8 cellular contexts compared by ENCODE assay signal in the genomic region with DNA sequence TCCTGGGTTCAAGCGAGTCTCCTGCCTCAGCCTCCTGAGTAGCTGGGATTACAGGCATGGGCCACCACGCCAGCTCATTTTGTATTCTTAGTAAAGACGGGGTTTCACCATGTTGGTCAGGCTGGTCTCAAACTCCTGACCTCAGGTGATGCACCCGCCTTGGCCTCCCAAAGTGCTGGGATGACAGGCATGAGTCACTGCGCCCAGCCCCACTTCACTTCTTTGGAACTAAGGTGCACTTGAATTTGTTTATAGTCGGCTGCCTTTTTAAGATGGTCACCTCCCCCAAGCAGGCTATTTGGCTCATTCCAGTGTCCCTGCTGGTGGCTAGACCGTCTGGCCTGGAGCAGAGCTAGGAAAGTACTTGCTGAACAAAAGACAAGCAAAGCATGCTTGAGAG. TPM values are rescaled to one million over a fixed set of nuclear protein-coding genes. Genes with fewer than 3 reads are reported as not detected.
A peak's percentile ranks its signal among the peaks of the same experiment; 100 is the strongest.
DNase-seq lines count a peak whose midpoint lies in the region; ATAC-seq, FAIRE-seq and TF ChIP-seq lines count a peak whose summit lies in the region.
"Not testable (repeated sequence)": the region's sequence is repeated elsewhere in the genome, so short reads cannot be mapped to it uniquely, and the experiment has no call there.

No MANE protein-coding gene starts in this region.

- not testable (repeated sequence) for H3K9me1 ChIP-seq in K562 (ENCODE audit: control insufficient read depth, insufficient read depth, low read length)

- not testable (repeated sequence) for H3K9me3 Mint-ChIP-seq in activated B cell treated with CpG ODN at 0.5 μM for 24 hours; activated CD4-positive, alpha-beta memory T cell treated with anti-CD3 and anti-CD28 coated beads for 36 hours; activated T-helper 17 cell treated with anti-CD3 and anti-CD28 coated beads, Interleukin-2, amount 50 U/mL, for 72 hours; nephron progenitor cell

- H3K4me1 Mint-ChIP-seq in activated B cell treated with CpG ODN at 0.5 μM for 24 hours; activated CD4-positive, alpha-beta memory T cell treated with anti-CD3 and anti-CD28 coated beads for 36 hours (ENCODE audit: low read depth); activated T-helper 17 cell treated with anti-CD3 and anti-CD28 coated beads, Interleukin-2, amount 50 U/mL, for 72 hours; nephron progenitor cell: not testable (repeated sequence)

- H3K4me2 ChIP-seq in K562 (ENCODE audit: insufficient read depth, low read length) = not testable (repeated sequence)

- POLR2A ChIA-PET in HEK293 (lab: Yijun Ruan, JAX) (interaction anchor here (0.7 to 2.5 kb wide), 7 partner anchors 10 to 24 kb away, joined by 3 to 15 read pairs (median 6); partner anchors contain the start of genes ENTR1 and PMPCA), activated B cell treated with CpG ODN at 0.5 μM for 24 hours (lab: Charles Lee) (interaction anchor here (0.6 to 0.7 kb wide), 2 partner anchors 321 to 645 kb away, joined by 5 to 6 read pairs; partner anchors contain the start of gene SAPCD2), K562 (lab: Yijun Ruan, JAX) (interaction anchor here (0.6 to 5.1 kb wide), 7 partner anchors 10 to 601 kb away, joined by 3 to 33 read pairs (median 4); no protein-coding TSS in a partner anchor)
- POLR2A ChIA-PET in activated CD4-positive, alpha-beta memory T cell treated with anti-CD3 and anti-CD28 coated beads for 36 hours (lab: Charles Lee) = not testable (repeated sequence)

- TF ChIP-seq EP300 in K562 (IDR thresholded peaks at IDR 0.05; ENCODE audit: low read length) = not testable (repeated sequence)

- H3K27ac Mint-ChIP-seq in activated B cell treated with CpG ODN at 0.5 μM for 24 hours = peak overlapping the region; percentile 50
- H3K27ac Mint-ChIP-seq in activated CD4-positive, alpha-beta memory T cell treated with anti-CD3 and anti-CD28 coated beads for 36 hours = peak overlapping the region; percentile 56
- H3K27ac Mint-ChIP-seq in activated T-helper 17 cell treated with anti-CD3 and anti-CD28 coated beads, Interleukin-2, amount 50 U/mL, for 72 hours = peak overlapping the region; percentile 81
- H3K27ac Mint-ChIP-seq in nephron progenitor cell = peak overlapping the region; percentile 91

- H2AFZ ChIP-seq in K562 (ENCODE audit: low read depth, low read length) = not testable (repeated sequence)

- not testable (repeated sequence) for H3K27me3 ChIP-seq in K562 (ENCODE audit: control insufficient read depth in 2 of 2, insufficient read depth in 2 of 2, low read length in 2 of 2); upper lobe of right lung

- not testable (repeated sequence) for H3K4me1 ChIP-seq in HEK293 (ENCODE audit: control insufficient read depth, insufficient read depth, low read length); upper lobe of right lung
- H3K4me1 ChIP-seq in K562 (replicated peaks in 1 of 2; ENCODE audit: control insufficient read depth in 2 of 2, insufficient read depth in 2 of 2, low read length in 2 of 2) = peaks cover 0 to 20% of the 10 kb centered on the region in 2 experiments; a peak in 2 of 5 replicates

- H3K36me3 ChIP-seq in HEK293 (ENCODE audit: control insufficient read depth in 2 of 2, insufficient read depth in 1 of 2, low read length in 2 of 2) = peaks cover 5 to 66% of the 10 kb centered on the region in 2 experiments; a peak in 2 of 3 replicates
- peaks cover 70% of the 10 kb centered on the region for H3K36me3 ChIP-seq in K562 (ENCODE audit: control insufficient read depth, insufficient read depth, low read length)
- H3K36me3 ChIP-seq in upper lobe of right lung = peaks cover 62% of the 10 kb centered on the region

- FAIRE-seq in K562 (lab: Jason Lieb, UNC) = not testable (repeated sequence)

- not testable (repeated sequence) for TF ChIP-seq CTCF in HEK293 (tag by site-specific recombination; IDR thresholded peaks at IDR 0.05); activated B cell treated with CpG ODN at 0.5 μM for 24 hours (IDR thresholded peaks at IDR 0.05); K562 (IDR thresholded peaks at IDR 0.05 in 2 of 3, conservative IDR thresholded peaks at IDR 0.05 in 1 of 3; ENCODE audit: insufficient read depth in 2 of 3, low read depth in 1 of 3, low read length in 3 of 3); nephron progenitor cell (IDR thresholded peaks at IDR 0.05); upper lobe of right lung (IDR thresholded peaks at IDR 0.05)

- H3K4me3 Mint-ChIP-seq in activated B cell treated with CpG ODN at 0.5 μM for 24 hours; activated CD4-positive, alpha-beta memory T cell treated with anti-CD3 and anti-CD28 coated beads for 36 hours; activated T-helper 17 cell treated with anti-CD3 and anti-CD28 coated beads, Interleukin-2, amount 50 U/mL, for 72 hours; nephron progenitor cell: not testable (repeated sequence)

- not testable (repeated sequence) for H3K9me3 ChIP-seq in HEK293 (ENCODE audit: control insufficient read depth, insufficient read depth, low read depth, low read length); K562 (replicated peaks; ENCODE audit: control insufficient read depth, insufficient read depth, low read depth, low read length); upper lobe of right lung

- H3K27ac ChIP-seq in HEK293 (ENCODE audit: extremely low read depth, low read depth, low read length); K562 (ENCODE audit: extremely low read depth, low read depth, low read length); upper lobe of right lung: not testable (repeated sequence)

- intact Hi-C loops in activated B cell treated with CpG ODN at 0.5 μM for 24 hours (cut with micrococcal nuclease); activated CD4-positive, alpha-beta memory T cell treated with anti-CD3 and anti-CD28 coated beads for 36 hours (cut with micrococcal nuclease); K562 (cut with micrococcal nuclease); upper lobe of right lung (cut with DNase I): not testable (repeated sequence)

- 82% methylated on average over 6 of the region's 7 CpGs for WGBS in K562 (ENCODE audit: insufficient coverage, low coverage, missing lambda C conversion rate)

- in situ Hi-C loops in K562 (cut with MboI) = not testable (repeated sequence)

- not testable (repeated sequence) for TF ChIP-seq RAD21 in K562 (CRISPR knock-in tag; conservative IDR thresholded peaks at IDR 0.05 in 1 of 2, IDR thresholded peaks at IDR 0.05 in 1 of 2)

- not testable (repeated sequence) for H3K9ac ChIP-seq in K562 (ENCODE audit: insufficient read depth in 1 of 2, low read depth in 2 of 2, low read length in 2 of 2)

- not testable (repeated sequence) for TF ChIP-seq POLR2A in K562 (conservative IDR thresholded peaks at IDR 0.05)

- not testable (repeated sequence) for DNase-seq in activated B cell treated with CpG ODN at 0.5 μM for 24 hours; K562 (ENCODE audit: extremely low read depth in 1 of 4, low spot score in 3 of 4); nephron progenitor cell; upper lobe of right lung
- peak; percentile 26 for DNase-seq in activated CD4-positive, alpha-beta memory T cell treated with anti-CD3 and anti-CD28 coated beads for 36 hours
- peak; percentile 24 for DNase-seq in stimulated activated CD4-positive, alpha-beta T cell treated with anti-CD3 and anti-CD28 coated beads, Interleukin-1b, Interleukin-23, amount 100 ng/mL, for 48 hours

- not testable (repeated sequence) for BruUV-seq in K562 (replicated peaks; lab: Mats Ljungman, UMichigan)

- not testable (repeated sequence) for H3K4me3 ChIP-seq in HEK293 (ENCODE audit: low read depth, low read length); K562; upper lobe of right lung

- peaks cover 73% of the 10 kb centered on the region for H3K36me3 Mint-ChIP-seq in activated B cell treated with CpG ODN at 0.5 μM for 24 hours (ENCODE audit: low read depth)
- peaks cover 25% of the 10 kb centered on the region for H3K36me3 Mint-ChIP-seq in activated CD4-positive, alpha-beta memory T cell treated with anti-CD3 and anti-CD28 coated beads for 36 hours
- peaks cover 75% of the 10 kb centered on the region for H3K36me3 Mint-ChIP-seq in activated T-helper 17 cell treated with anti-CD3 and anti-CD28 coated beads, Interleukin-2, amount 50 U/mL, for 72 hours (ENCODE audit: low read depth)
- H3K36me3 Mint-ChIP-seq in nephron progenitor cell (ENCODE audit: low read depth) = peaks cover 24% of the 10 kb centered on the region

- not testable (repeated sequence) for H3K27me3 Mint-ChIP-seq in activated B cell treated with CpG ODN at 0.5 μM for 24 hours; activated CD4-positive, alpha-beta memory T cell treated with anti-CD3 and anti-CD28 coated beads for 36 hours; activated T-helper 17 cell treated with anti-CD3 and anti-CD28 coated beads, Interleukin-2, amount 50 U/mL, for 72 hours; nephron progenitor cell (ENCODE audit: low read depth, poor library complexity)

- CTCF ChIA-PET in HEK293 (lab: Yijun Ruan, JAX) = interaction anchor here (0.7 to 2.0 kb wide), 4 partner anchors 15 to 277 kb away, joined by 3 to 5 read pairs (median 4); partner anchors contain the start of genes DNLZ and INPP5E
- CTCF ChIA-PET in activated B cell treated with CpG ODN at 0.5 μM for 24 hours (lab: Charles Lee); K562 (lab: Yijun Ruan, JAX; ENCODE audit: low intra/inter-chr PET ratio): not testable (repeated sequence)
- CTCF ChIA-PET in activated CD4-positive, alpha-beta memory T cell treated with anti-CD3 and anti-CD28 coated beads for 36 hours (lab: Charles Lee) = interaction anchor here (1.0 kb wide), 1 partner anchor 16 kb away, joined by 3 read pairs; no protein-coding TSS in a partner anchor

- H4K20me1 ChIP-seq in K562 (replicated peaks; ENCODE audit: control insufficient read depth, insufficient read depth, low read length) = not testable (repeated sequence)

- ATAC-seq in activated B cell treated with CpG ODN at 0.5 μM for 24 hours (ENCODE audit: low read depth); K562: not testable (repeated sequence)
- peak; percentile 59 for ATAC-seq in activated T-helper 17 cell treated with anti-CD3 and anti-CD28 coated beads, Interleukin-2, amount 50 U/mL, for 72 hours (replicated peaks)
- peak; percentile 8 for ATAC-seq in upper lobe of right lung

- not testable (repeated sequence) for H3K79me2 ChIP-seq in K562 (ENCODE audit: control insufficient read depth, insufficient read depth, low read length)

RNA-seq across cellular contexts. Expression of gene INPP5E, which starts 14.3 kb away (rescaled TPM):
- total RNA-seq in activated B cell treated with CpG ODN at 0.5 μM for 24 hours = 22.8 and 26.6 TPM in 2 replicates
- total RNA-seq in activated CD4-positive, alpha-beta memory T cell treated with anti-CD3 and anti-CD28 coated beads for 36 hours = 10 to 100 TPM; 18.8 to 21.3 TPM
- 10 to 100 TPM; 14.2 to 18.2 TPM for total RNA-seq in activated T-helper 17 cell treated with anti-CD3 and anti-CD28 coated beads, Interleukin-2, amount 50 U/mL, for 72 hours
- total RNA-seq in K562 (2011; cell fraction: chromatin; rRNA removed; ENCODE audit: low replicate concordance) = 37.0 and 74.1 TPM in 2 replicates
- 37.7 and 43.0 TPM in 2 replicates for total RNA-seq in K562 (2011; cell fraction: nucleolus; rRNA removed)
- total RNA-seq in K562 (2011; cell fraction: nucleoplasm; rRNA removed) = 29.3 and 32.3 TPM in 2 replicates
- 8.8 and 11.1 TPM in 2 replicates for total RNA-seq in K562 (2014; rRNA removed)
- 2.5 and 2.9 TPM in 2 replicates for total RNA-seq in K562 (2014; rRNA removed; fragmentation: Illumina TruSeq; extraction: Trizol)
- 5.4 and 5.7 TPM in 2 replicates for total RNA-seq in K562 (2015; rRNA removed; fragmentation: Illumina TruSeq; extraction: Trizol)
- total RNA-seq in K562 (2021) = 16.3 and 17.4 TPM in 2 replicates
- 4.4 and 6.8 TPM in 2 replicates for polyA plus RNA-seq in K562 (2011; rRNA removed)
- polyA plus RNA-seq in K562 (2011; cell fraction: cytosol; rRNA removed) = 4.8 and 9.1 TPM in 2 replicates
- 52.4 and 74.6 TPM in 2 replicates for polyA plus RNA-seq in K562 (2011; cell fraction: nucleus; rRNA removed)
- polyA plus RNA-seq in K562 (2012) = 9.4 and 14.3 TPM in 2 replicates
- polyA plus RNA-seq in K562 (2014; fragmentation: Illumina TruSeq; extraction: Trizol) = 4.9 and 8.4 TPM in 2 replicates
- under 1 TPM; 0.38 to 0.56 TPM for polyA plus RNA-seq in K562 (2014; fragmentation: Nextera tagmentation; extraction: Ambion mirVana)
- polyA plus RNA-seq in K562 (2014; rRNA removed) = 14.1 and 15.1 TPM in 2 replicates
- polyA minus RNA-seq in K562 (2011; rRNA and poly(A)+ RNA removed) = 1.9 and 2.4 TPM in 2 replicates
- polyA minus RNA-seq in K562 (2011; cell fraction: cytosol; rRNA and poly(A)+ RNA removed) = 3.7 and 3.8 TPM in 2 replicates
- 10.7 and 12.0 TPM in 2 replicates for polyA minus RNA-seq in K562 (2011; cell fraction: nucleus; rRNA and poly(A)+ RNA removed)
- total RNA-seq in upper lobe of right lung = 13.0 TPM

RNA-seq across cellular contexts. Expression of gene PMPCA, which starts 14.9 kb away (rescaled TPM):
- 67.2 and 75.3 TPM in 2 replicates for total RNA-seq in activated B cell treated with CpG ODN at 0.5 μM for 24 hours
- total RNA-seq in activated CD4-positive, alpha-beta memory T cell treated with anti-CD3 and anti-CD28 coated beads for 36 hours = 100 to 1,000 TPM; 108 to 112 TPM
- total RNA-seq in activated T-helper 17 cell treated with anti-CD3 and anti-CD28 coated beads, Interleukin-2, amount 50 U/mL, for 72 hours = 100 to 1,000 TPM in 1 of 2 donors, 10 to 100 TPM in 1; 89.7 to 123 TPM
- 255 and 404 TPM in 2 replicates for total RNA-seq in K562 (2011; cell fraction: chromatin; rRNA removed; ENCODE audit: low replicate concordance)
- 209 and 247 TPM in 2 replicates for total RNA-seq in K562 (2011; cell fraction: nucleolus; rRNA removed)
- total RNA-seq in K562 (2011; cell fraction: nucleoplasm; rRNA removed) = 203 and 214 TPM in 2 replicates
- total RNA-seq in K562 (2014; rRNA removed) = 86.6 and 111 TPM in 2 replicates
- 82.4 and 104 TPM in 2 replicates for total RNA-seq in K562 (2014; rRNA removed; fragmentation: Illumina TruSeq; extraction: Trizol)
- 66.6 and 67.5 TPM in 2 replicates for total RNA-seq in K562 (2015; rRNA removed; fragmentation: Illumina TruSeq; extraction: Trizol)
- total RNA-seq in K562 (2021) = 118 and 139 TPM in 2 replicates
- 114 and 119 TPM in 2 replicates for polyA plus RNA-seq in K562 (2011; rRNA removed)
- 102 and 129 TPM in 2 replicates for polyA plus RNA-seq in K562 (2011; cell fraction: cytosol; rRNA removed)
- polyA plus RNA-seq in K562 (2011; cell fraction: nucleus; rRNA removed) = 346 and 387 TPM in 2 replicates
- polyA plus RNA-seq in K562 (2012) = 65.8 and 181 TPM in 2 replicates
- 99.8 and 122 TPM in 2 replicates for polyA plus RNA-seq in K562 (2014; fragmentation: Illumina TruSeq; extraction: Trizol)
- 10 to 100 TPM; 23.9 to 30.0 TPM for polyA plus RNA-seq in K562 (2014; fragmentation: Nextera tagmentation; extraction: Ambion mirVana)
- 129 and 143 TPM in 2 replicates for polyA plus RNA-seq in K562 (2014; rRNA removed)
- polyA minus RNA-seq in K562 (2011; rRNA and poly(A)+ RNA removed) = 81.4 and 83.2 TPM in 2 replicates
- 40.2 and 43.4 TPM in 2 replicates for polyA minus RNA-seq in K562 (2011; cell fraction: cytosol; rRNA and poly(A)+ RNA removed)
- polyA minus RNA-seq in K562 (2011; cell fraction: nucleus; rRNA and poly(A)+ RNA removed) = 68.0 and 90.1 TPM in 2 replicates
- total RNA-seq in upper lobe of right lung = 41.9 TPM

RNA-seq across cellular contexts. Expression of gene ENTR1, which starts 15.0 kb away (rescaled TPM):
- total RNA-seq in activated B cell treated with CpG ODN at 0.5 μM for 24 hours (89.4 and 101 TPM in 2 replicates), K562 (2014; rRNA removed) (79.0 and 88.8 TPM in 2 replicates), K562 (2014; rRNA removed; fragmentation: Illumina TruSeq; extraction: Trizol) (38.1 and 38.3 TPM in 2 replicates), K562 (2015; rRNA removed; fragmentation: Illumina TruSeq; extraction: Trizol) (61.3 and 65.5 TPM in 2 replicates), K562 (2021) (101 and 104 TPM in 2 replicates), upper lobe of right lung (36.4 TPM)
- 10 to 100 TPM; 66.9 to 74.9 TPM for total RNA-seq in activated CD4-positive, alpha-beta memory T cell treated with anti-CD3 and anti-CD28 coated beads for 36 hours
- total RNA-seq in activated T-helper 17 cell treated with anti-CD3 and anti-CD28 coated beads, Interleukin-2, amount 50 U/mL, for 72 hours = 10 to 100 TPM; 56.3 to 81.0 TPM
- total RNA-seq in K562 (2011; cell fraction: chromatin; rRNA removed; ENCODE audit: low replicate concordance) = 129 and 278 TPM in 2 replicates
- 185 and 197 TPM in 2 replicates for total RNA-seq in K562 (2011; cell fraction: nucleolus; rRNA removed)
- total RNA-seq in K562 (2011; cell fraction: nucleoplasm; rRNA removed) = 143 and 151 TPM in 2 replicates
- polyA plus RNA-seq in K562 (2011; rRNA removed) (77.3 and 92.6 TPM in 2 replicates), K562 (2014; fragmentation: Illumina TruSeq; extraction: Trizol) (72.6 and 75.9 TPM in 2 replicates), K562 (2014; fragmentation: Nextera tagmentation; extraction: Ambion mirVana) (1 to 10 TPM; 6.7 to 9.6 TPM), K562 (2014; rRNA removed) (106 and 108 TPM in 2 replicates)
- polyA plus RNA-seq in K562 (2011; cell fraction: cytosol; rRNA removed) = 45.3 and 59.9 TPM in 2 replicates
- polyA plus RNA-seq in K562 (2011; cell fraction: nucleus; rRNA removed) = 432 and 490 TPM in 2 replicates
- polyA plus RNA-seq in K562 (2012) = 54.6 and 62.9 TPM in 2 replicates
- polyA minus RNA-seq in K562 (2011; rRNA and poly(A)+ RNA removed) = 19.2 and 21.9 TPM in 2 replicates
- polyA minus RNA-seq in K562 (2011; cell fraction: cytosol; rRNA and poly(A)+ RNA removed) = 33.9 and 46.1 TPM in 2 replicates
- 76.5 and 84.3 TPM in 2 replicates for polyA minus RNA-seq in K562 (2011; cell fraction: nucleus; rRNA and poly(A)+ RNA removed)

RNA-seq across cellular contexts. Expression of gene SNAPC4, which starts 25.4 kb away (rescaled TPM):
- total RNA-seq in activated B cell treated with CpG ODN at 0.5 μM for 24 hours (20.0 and 22.2 TPM in 2 replicates), K562 (2014; rRNA removed) (14.4 and 15.8 TPM in 2 replicates), K562 (2014; rRNA removed; fragmentation: Illumina TruSeq; extraction: Trizol) (7.1 and 8.8 TPM in 2 replicates), K562 (2015; rRNA removed; fragmentation: Illumina TruSeq; extraction: Trizol) (9.3 and 11.1 TPM in 2 replicates), K562 (2021) (17.1 and 18.7 TPM in 2 replicates), upper lobe of right lung (7.2 TPM)
- 10 to 100 TPM; 13.9 to 14.3 TPM for total RNA-seq in activated CD4-positive, alpha-beta memory T cell treated with anti-CD3 and anti-CD28 coated beads for 36 hours
- 10 to 100 TPM; 16.3 to 21.9 TPM for total RNA-seq in activated T-helper 17 cell treated with anti-CD3 and anti-CD28 coated beads, Interleukin-2, amount 50 U/mL, for 72 hours
- total RNA-seq in K562 (2011; cell fraction: chromatin; rRNA removed; ENCODE audit: low replicate concordance) = 42.9 and 79.4 TPM in 2 replicates
- 32.0 TPM in 2 replicates for total RNA-seq in K562 (2011; cell fraction: nucleolus; rRNA removed)
- total RNA-seq in K562 (2011; cell fraction: nucleoplasm; rRNA removed) = 23.1 and 26.3 TPM in 2 replicates
- polyA plus RNA-seq in K562 (2011; rRNA removed) (4.4 and 4.5 TPM in 2 replicates), K562 (2014; fragmentation: Illumina TruSeq; extraction: Trizol) (8.8 and 9.0 TPM in 2 replicates), K562 (2014; fragmentation: Nextera tagmentation; extraction: Ambion mirVana) (under 1 TPM; 0.21 to 0.46 TPM), K562 (2014; rRNA removed) (18.7 and 21.8 TPM in 2 replicates)
- polyA plus RNA-seq in K562 (2011; cell fraction: cytosol; rRNA removed) = 3.2 and 7.4 TPM in 2 replicates
- polyA plus RNA-seq in K562 (2011; cell fraction: nucleus; rRNA removed) = 16.1 and 32.6 TPM in 2 replicates
- 9.7 and 10.5 TPM in 2 replicates for polyA plus RNA-seq in K562 (2012)
- polyA minus RNA-seq in K562 (2011; rRNA and poly(A)+ RNA removed) = 6.7 and 10.2 TPM in 2 replicates
- polyA minus RNA-seq in K562 (2011; cell fraction: cytosol; rRNA and poly(A)+ RNA removed) = 6.1 and 7.4 TPM in 2 replicates
- polyA minus RNA-seq in K562 (2011; cell fraction: nucleus; rRNA and poly(A)+ RNA removed) = 8.3 and 11.7 TPM in 2 replicates

RNA-seq across cellular contexts. Expression of gene CARD9, which starts 51.9 kb away (rescaled TPM):
- total RNA-seq in activated B cell treated with CpG ODN at 0.5 μM for 24 hours = 0.83 and 0.89 TPM in 2 replicates
- 1 to 10 TPM; 1.4 to 2.4 TPM for total RNA-seq in activated CD4-positive, alpha-beta memory T cell treated with anti-CD3 and anti-CD28 coated beads for 36 hours
- total RNA-seq in activated T-helper 17 cell treated with anti-CD3 and anti-CD28 coated beads, Interleukin-2, amount 50 U/mL, for 72 hours = 1 to 10 TPM; 6.1 to 6.4 TPM
- 37.4 and 149 TPM in 2 replicates for total RNA-seq in K562 (2011; cell fraction: chromatin; rRNA removed; ENCODE audit: low replicate concordance)
- 92.6 and 92.9 TPM in 2 replicates for total RNA-seq in K562 (2011; cell fraction: nucleolus; rRNA removed)
- total RNA-seq in K562 (2011; cell fraction: nucleoplasm; rRNA removed) = 39.7 and 46.5 TPM in 2 replicates
- total RNA-seq in K562 (2014; rRNA removed) = 37.6 and 40.1 TPM in 2 replicates
- total RNA-seq in K562 (2014; rRNA removed; fragmentation: Illumina TruSeq; extraction: Trizol) = 3.5 and 3.6 TPM in 2 replicates
- 14.6 and 15.8 TPM in 2 replicates for total RNA-seq in K562 (2015; rRNA removed; fragmentation: Illumina TruSeq; extraction: Trizol)
- 35.6 and 42.7 TPM in 2 replicates for total RNA-seq in K562 (2021)
- polyA plus RNA-seq in K562 (2011; rRNA removed) = 9.7 and 27.8 TPM in 2 replicates
- 10.5 and 13.4 TPM in 2 replicates for polyA plus RNA-seq in K562 (2011; cell fraction: cytosol; rRNA removed)
- polyA plus RNA-seq in K562 (2011; cell fraction: nucleus; rRNA removed) = 231 and 234 TPM in 2 replicates
- 21.9 and 61.0 TPM in 2 replicates for polyA plus RNA-seq in K562 (2012)
- 4.7 and 13.2 TPM in 2 replicates for polyA plus RNA-seq in K562 (2014; fragmentation: Illumina TruSeq; extraction: Trizol)
- polyA plus RNA-seq in K562 (2014; fragmentation: Nextera tagmentation; extraction: Ambion mirVana) = 1 to 10 TPM; 1.7 to 2.0 TPM
- polyA plus RNA-seq in K562 (2014; rRNA removed) = 40.4 and 53.0 TPM in 2 replicates
- polyA minus RNA-seq in K562 (2011; rRNA and poly(A)+ RNA removed) = 4.8 and 5.0 TPM in 2 replicates
- polyA minus RNA-seq in K562 (2011; cell fraction: cytosol; rRNA and poly(A)+ RNA removed) = 7.2 and 12.8 TPM in 2 replicates
- 25.8 and 55.4 TPM in 2 replicates for polyA minus RNA-seq in K562 (2011; cell fraction: nucleus; rRNA and poly(A)+ RNA removed)
- total RNA-seq in upper lobe of right lung = 10.0 TPM
